ENCODE assay signal across 32 cellular contexts in genomic region chr9:82665324-82665723, GRCh38.
"Had no signal": no experiment of that assay in that cellular context is flagged by ENCODE, and none has a peak within 500 bp of the region (broad histone marks: within the 10 kb centered on the region; RNA-seq: fewer than 3 reads in every experiment).

No MANE protein-coding gene starts in this region.

- H3K27me3 ChIP-seq: ascending aorta, cardiac muscle cell, colonic mucosa had no signal

- H3K27ac ChIP-seq: ascending aorta, cardiac muscle cell, colonic mucosa, PC-9, WERI-Rb-1 had no signal

- H3K4me1 ChIP-seq: ascending aorta, colonic mucosa had no signal

- H3K27me3 Mint-ChIP-seq: activated CD4-positive, alpha-beta memory T cell treated with anti-CD3 and anti-CD28 coated beads, Interleukin-2, amount 10 ng/mL, durations not matched to agents 7 days and 5 days; activated CD8-positive, alpha-beta memory T cell treated with anti-CD3 and anti-CD28 coated beads, Interleukin-2, amount 10 ng/mL, durations not matched to agents 7 days and 5 days; activated naive CD8-positive, alpha-beta T cell treated with anti-CD3 and anti-CD28 coated beads for 36 hours; central memory CD8-positive, alpha-beta T cell had no signal

- H3K36me3 Mint-ChIP-seq: activated CD8-positive, alpha-beta memory T cell treated with anti-CD3 and anti-CD28 coated beads, Interleukin-2, amount 10 ng/mL, durations not matched to agents 7 days and 5 days; activated naive CD8-positive, alpha-beta T cell treated with anti-CD3 and anti-CD28 coated beads for 36 hours had no signal

- H3K9me3 Mint-ChIP-seq: activated naive CD8-positive, alpha-beta T cell treated with anti-CD3 and anti-CD28 coated beads for 36 hours had no signal

- H3K4me3 ChIP-seq: ascending aorta, cardiac muscle cell, colonic mucosa, PC-9 had no signal

- H3K4me3 Mint-ChIP-seq: activated CD4-positive, alpha-beta memory T cell treated with anti-CD3 and anti-CD28 coated beads, Interleukin-2, amount 10 ng/mL, durations not matched to agents 7 days and 5 days; activated CD8-positive, alpha-beta memory T cell treated with anti-CD3 and anti-CD28 coated beads, Interleukin-2, amount 10 ng/mL, durations not matched to agents 7 days and 5 days; activated naive CD8-positive, alpha-beta T cell treated with anti-CD3 and anti-CD28 coated beads for 36 hours; central memory CD8-positive, alpha-beta T cell had no signal

- ATAC-seq: activated CD8-positive, alpha-beta memory T cell treated with anti-CD3 and anti-CD28 coated beads, Interleukin-2, amount 10 ng/mL, durations not matched to agents 7 days and 5 days had no signal

- DNase-seq: activated CD4-positive, alpha-beta memory T cell treated with anti-CD3 and anti-CD28 coated beads, Interleukin-2, amount 10 ng/mL, durations not matched to agents 7 days and 5 days; activated CD4-positive, alpha-beta T cell treated with anti-CD3 and anti-CD28 coated beads for 1 hour; activated CD4-positive, alpha-beta T cell treated with anti-CD3 and anti-CD28 coated beads for 48 hours; activated CD4-positive, CD25-positive, alpha-beta regulatory T cell; activated CD8-positive, alpha-beta memory T cell treated with anti-CD3 and anti-CD28 coated beads for 24 hours; activated CD8-positive, alpha-beta memory T cell treated with anti-CD3 and anti-CD28 coated beads, Interleukin-2, amount 10 ng/mL, durations not matched to agents 7 days and 5 days; activated CD8-positive, alpha-beta memory T cell treated with anti-CD3 and anti-CD28 coated beads, Interleukin-2, amount 50 U/mL, for 48 hours; activated effector memory CD4-positive, alpha-beta T cell treated with anti-CD3 and anti-CD28 coated beads, Interleukin-2, amount 50 U/mL, for 16 hours; activated naive CD4-positive, alpha-beta T cell; activated naive CD4-positive, alpha-beta T cell treated with anti-CD3 and anti-CD28 coated beads, Interleukin-2, amount 50 U/mL, for 16 hours; activated naive CD8-positive, alpha-beta T cell treated with anti-CD3 and anti-CD28 coated beads for 36 hours; activated T-cell treated with anti-CD3 and anti-CD28 coated beads, Interleukin-2, amount 50 U/mL, for 48 hours; amygdala; colonic mucosa; Kasumi-1; MM.1S; MV-4-11; NCI-H1092; NCI-H146; NCI-H187 treated with DMSO at 0.1 percent for 48 hours; NCI-H345; NCI-H524 treated with DMSO at 0.1 percent for 48 hours; NK-92 treated with Interleukin-12 subunit alpha and Interleukin-12 subunit beta, amount 100 ng/mL, for 24 hours; PC-9; Right ventricle myocardium superior; SW 1271; T-helper 1 cell; T1000; WERI-Rb-1 had no signal

- H3K4me1 Mint-ChIP-seq: activated CD4-positive, alpha-beta memory T cell treated with anti-CD3 and anti-CD28 coated beads, Interleukin-2, amount 10 ng/mL, durations not matched to agents 7 days and 5 days; activated CD8-positive, alpha-beta memory T cell treated with anti-CD3 and anti-CD28 coated beads, Interleukin-2, amount 10 ng/mL, durations not matched to agents 7 days and 5 days; activated naive CD8-positive, alpha-beta T cell treated with anti-CD3 and anti-CD28 coated beads for 36 hours; central memory CD8-positive, alpha-beta T cell had no signal

- H3K9me3 ChIP-seq: ascending aorta, colonic mucosa had no signal

- H3K27ac Mint-ChIP-seq: activated CD4-positive, alpha-beta memory T cell treated with anti-CD3 and anti-CD28 coated beads, Interleukin-2, amount 10 ng/mL, durations not matched to agents 7 days and 5 days; activated CD8-positive, alpha-beta memory T cell treated with anti-CD3 and anti-CD28 coated beads, Interleukin-2, amount 10 ng/mL, durations not matched to agents 7 days and 5 days; activated naive CD8-positive, alpha-beta T cell treated with anti-CD3 and anti-CD28 coated beads for 36 hours had no signal

- H3K36me3 ChIP-seq: ascending aorta, cardiac muscle cell, colonic mucosa, WERI-Rb-1 had no signal
